In genomic region chr6:136290406-136291010, GRCh38 we compare ENCODE assay signal across 8 cellular contexts. TPM values are rescaled to one million over a fixed set of nuclear protein-coding genes. Genes with fewer than 3 reads are reported as not detected.
A peak's percentile ranks its signal among the peaks of the same experiment; 100 is the strongest.
DNase-seq lines count a peak whose midpoint lies in the region; ATAC-seq, FAIRE-seq and TF ChIP-seq lines count a peak whose summit lies in the region.

No MANE protein-coding gene starts in this region.

- peak; percentile 46 for ATAC-seq in activated naive CD8-positive, alpha-beta T cell treated with anti-CD3 and anti-CD28 coated beads, Interleukin-2, amount 10 ng/mL, durations not matched to agents 7 days and 5 days (ENCODE audit: low read depth)
- peak; percentile 42 to 53 (median 44) for ATAC-seq in heart left ventricle

- H3K9me3 ChIP-seq in SU-DHL-6 (ENCODE audit: insufficient read depth, low read length): no peaks in the 10 kb centered on the region
- no peaks in the 10 kb centered on the region for H3K9me3 ChIP-seq in heart left ventricle

- H3K9me2 ChIP-seq in SU-DHL-6 (replicated peaks; ENCODE audit: insufficient read depth, low read length): no peaks in the 10 kb centered on the region

- peaks cover 29% of the 10 kb centered on the region for H4K20me1 ChIP-seq in SU-DHL-6 (ENCODE audit: low read depth, low read length)

- H3K4me2 ChIP-seq in SU-DHL-6 (ENCODE audit: low read depth, low read length, poor library complexity, severe bottlenecking): peak overlapping the region; percentile 87

- peak overlapping the region; percentile 95 for H3K27ac ChIP-seq in SU-DHL-6 (ENCODE audit: low read depth, low read length)
- H3K27ac ChIP-seq in heart left ventricle: peak overlapping the region; percentile 96 to 100 (median 100)

- no peaks in the 10 kb centered on the region for H3K9me3 Mint-ChIP-seq in activated naive CD8-positive, alpha-beta T cell treated with anti-CD3 and anti-CD28 coated beads, Interleukin-2, amount 10 ng/mL, durations not matched to agents 7 days and 5 days
- no peaks in the 10 kb centered on the region for H3K9me3 Mint-ChIP-seq in progenitor cell of endocrine pancreas (ENCODE audit: low read depth)

- FAIRE-seq in H54 (lab: Jason Lieb, UNC): no peak

- H3K27me3 ChIP-seq in SU-DHL-6 (ENCODE audit: low read length) (no peaks in the 10 kb centered on the region), heart left ventricle (no peaks in the 10 kb centered on the region)

- H3K4me1 ChIP-seq in heart left ventricle: peaks cover 3 to 43% (median 36%) of the 10 kb centered on the region in 12 donors

- peaks cover 11% of the 10 kb centered on the region for H3K36me3 Mint-ChIP-seq in activated naive CD8-positive, alpha-beta T cell treated with anti-CD3 and anti-CD28 coated beads, Interleukin-2, amount 10 ng/mL, durations not matched to agents 7 days and 5 days
- no peaks in the 10 kb centered on the region for H3K36me3 Mint-ChIP-seq in progenitor cell of endocrine pancreas (ENCODE audit: insufficient read depth)

- H2AFZ ChIP-seq in SU-DHL-6 (ENCODE audit: low read depth, low read length, severe bottlenecking): peak overlapping the region; percentile 30

- 3 to 7% (median 3%) methylated on average over 17 to 22 of the region's 22 CpGs for WGBS in heart left ventricle, 4 donors

- H3K4me3 ChIP-seq in SU-DHL-6 (ENCODE audit: insufficient read depth, low read length, poor library complexity, severe bottlenecking): peak overlapping the region; percentile 76
- H3K4me3 ChIP-seq in heart left ventricle: peak overlapping the region; percentile 9 to 98 (median 86)

- peak overlapping the region; percentile 100 for H3K27ac Mint-ChIP-seq in activated naive CD8-positive, alpha-beta T cell treated with anti-CD3 and anti-CD28 coated beads, Interleukin-2, amount 10 ng/mL, durations not matched to agents 7 days and 5 days
- peak overlapping the region; percentile 100 for H3K27ac Mint-ChIP-seq in progenitor cell of endocrine pancreas

- DNase-seq in DMS53 (lab: John Stamatoyannopoulos, UW) (peak; percentile 89), H54 (ENCODE audit: insufficient read length, low spot score) (peak; percentile 21), MV-4-11 (lab: John Stamatoyannopoulos, UW) (peak; percentile 73), heart left ventricle (peak; percentile 66 to 88 (median 83)), progenitor cell of endocrine pancreas (ENCODE audit: low spot score, unreplicated experiment) (no peak), ureter (ENCODE audit: low spot score) (peak; percentile 78)
- DNase-seq in activated naive CD8-positive, alpha-beta T cell treated with anti-CD3 and anti-CD28 coated beads, Interleukin-2, amount 10 ng/mL, durations not matched to agents 7 days and 5 days: peak; percentile 79

- peak overlapping the region; percentile 100 for H3K9ac ChIP-seq in SU-DHL-6 (ENCODE audit: low read length)

- TF ChIP-seq POLR2A in H54 (IDR thresholded peaks at IDR 0.05; ENCODE audit: low read depth, low read length): 0 out of 2 replicates have a peak, but pooled peaks have one; percentile 13
- TF ChIP-seq POLR2A in heart left ventricle (IDR thresholded peaks at IDR 0.05): no peak

- H3K36me3 ChIP-seq in SU-DHL-6 (ENCODE audit: low read length) (peaks cover 3% of the 10 kb centered on the region; the same call in 1 of the 2 replicates), heart left ventricle (no peaks in the 10 kb centered on the region)

- intact Hi-C loops in heart left ventricle (cut with DNase I): loop anchor here in 1 of 10 donors (5.0 kb wide), 1 partner anchor 38 kb away; the partner anchor contains the start of gene MTFR2

- H3K4me1 Mint-ChIP-seq in activated naive CD8-positive, alpha-beta T cell treated with anti-CD3 and anti-CD28 coated beads, Interleukin-2, amount 10 ng/mL, durations not matched to agents 7 days and 5 days: peaks cover 29% of the 10 kb centered on the region
- peaks cover 25% of the 10 kb centered on the region for H3K4me1 Mint-ChIP-seq in progenitor cell of endocrine pancreas (ENCODE audit: low read depth)

- TF ChIP-seq CTCF in SU-DHL-6 (IDR thresholded peaks at IDR 0.05; ENCODE audit: insufficient read depth, low read length, poor library complexity, severe bottlenecking) (no peak), heart left ventricle (IDR thresholded peaks at IDR 0.05) (no peak), progenitor cell of endocrine pancreas (IDR thresholded peaks at IDR 0.05; ENCODE audit: unreplicated experiment) (no peak)

- no peaks in the 10 kb centered on the region for H3K27me3 Mint-ChIP-seq in activated naive CD8-positive, alpha-beta T cell treated with anti-CD3 and anti-CD28 coated beads, Interleukin-2, amount 10 ng/mL, durations not matched to agents 7 days and 5 days
- H3K27me3 Mint-ChIP-seq in progenitor cell of endocrine pancreas: no peaks in the 10 kb centered on the region

- H3K79me2 ChIP-seq in SU-DHL-6 (ENCODE audit: insufficient read depth, low read length): peaks cover 40% of the 10 kb centered on the region

- POLR2A ChIA-PET in activated naive CD8-positive, alpha-beta T cell treated with anti-CD3 and anti-CD28 coated beads, Interleukin-2, amount 10 ng/mL, durations not matched to agents 7 days and 5 days (lab: Charles Lee): interaction anchor here (0.8 to 7.5 kb wide), 24 partner anchors 8 to 1236 kb away, joined by 3 to 123 read pairs (median 4); partner anchors contain the start of genes AHI1, HBS1L, MAP3K5 and MTFR2

- H3K4me3 Mint-ChIP-seq in activated naive CD8-positive, alpha-beta T cell treated with anti-CD3 and anti-CD28 coated beads, Interleukin-2, amount 10 ng/mL, durations not matched to agents 7 days and 5 days: peak overlapping the region; percentile 100
- H3K4me3 Mint-ChIP-seq in progenitor cell of endocrine pancreas (ENCODE audit: low read depth): peak overlapping the region; percentile 91

- peaks cover 23% of the 10 kb centered on the region for H3F3A ChIP-seq in SU-DHL-6 (ENCODE audit: insufficient read depth)

RNA-seq across cellular contexts. Expression of gene BCLAF1, which starts 0.9 kb away (rescaled TPM):
- 100 to 1,000 TPM; 164 to 165 TPM for total RNA-seq in activated naive CD8-positive, alpha-beta T cell treated with anti-CD3 and anti-CD28 coated beads, Interleukin-2, amount 10 ng/mL, durations not matched to agents 7 days and 5 days
- total RNA-seq in heart left ventricle (100 to 1,000 TPM in 2 of 9 donors, 10 to 100 TPM in 7; 56.1 to 109 (median 96.0) TPM), progenitor cell of endocrine pancreas (256 and 265 TPM in 2 replicates), ureter (200 TPM)
- 10 to 100 TPM; 11.7 to 25.2 TPM for polyA plus RNA-seq in heart left ventricle

RNA-seq across cellular contexts. Expression of gene MTFR2, which starts 40.4 kb away (rescaled TPM):
- 10 to 100 TPM; 15.0 to 16.9 TPM for total RNA-seq in activated naive CD8-positive, alpha-beta T cell treated with anti-CD3 and anti-CD28 coated beads, Interleukin-2, amount 10 ng/mL, durations not matched to agents 7 days and 5 days
- total RNA-seq in heart left ventricle (1 to 10 TPM in 1 of 9 donors, under 1 TPM in 3, not detected in 5; 0.15 to 1.0 (median 0.34) TPM), progenitor cell of endocrine pancreas (2.9 and 3.8 TPM in 2 replicates), ureter (0.75 TPM)
- polyA plus RNA-seq in heart left ventricle: under 1 TPM in 1 of 2 donors, not detected in 1; 0.21 TPM
